In the genomic region with DNA sequence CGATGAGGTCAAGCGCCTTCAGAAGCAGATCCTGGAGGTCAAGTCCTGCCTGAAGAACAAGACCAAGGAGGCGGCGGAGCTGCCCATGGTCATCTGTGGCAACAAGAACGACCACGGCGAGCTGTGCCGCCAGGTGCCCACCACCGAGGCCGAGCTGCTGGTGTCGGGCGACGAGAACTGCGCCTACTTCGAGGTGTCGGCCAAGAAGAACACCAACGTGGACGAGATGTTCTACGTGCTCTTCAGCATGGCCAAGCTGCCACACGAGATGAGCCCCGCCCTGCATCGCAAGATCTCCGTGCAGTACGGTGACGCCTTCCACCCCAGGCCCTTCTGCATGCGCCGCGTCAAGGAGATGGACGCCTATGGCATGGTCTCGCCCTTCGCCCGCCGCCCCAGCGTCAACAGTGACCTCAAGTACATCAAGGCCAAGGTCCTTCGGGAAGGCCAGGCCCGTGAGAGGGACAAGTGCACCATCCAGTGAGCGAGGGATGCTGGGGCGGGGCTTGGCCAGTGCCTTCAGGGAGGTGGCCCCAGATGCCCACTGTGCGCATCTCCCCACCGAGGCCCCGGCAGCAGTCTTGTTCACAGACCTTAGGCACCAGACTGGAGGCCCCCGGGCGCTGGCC, we compare ENCODE assay signal across 9 cellular contexts. TPM values are rescaled to one million over a fixed set of nuclear protein-coding genes. Genes with fewer than 3 reads are reported as not detected.
"Had no signal": no experiment of that assay in that cellular context is flagged by ENCODE, and none has a peak within 500 bp of the region (broad histone marks: within the 10 kb centered on the region; RNA-seq: fewer than 3 reads in every experiment).

No MANE protein-coding gene starts in this region.

- H3K9me3 ChIP-seq: ascending aorta had no signal

- H3K27me3 ChIP-seq: ascending aorta had no signal

- DNase-seq: T1000, WERI-Rb-1 had no signal

- H3K27ac ChIP-seq: ascending aorta, WERI-Rb-1 had no signal

- H3K36me3 ChIP-seq: WERI-Rb-1 had no signal

- H3K4me3 ChIP-seq: ascending aorta had no signal

RNA-seq across cellular contexts. Expression of gene RASD2, which starts 11.0 kb away (rescaled TPM):
- total RNA-seq: activated CD4-positive, alpha-beta memory T cell treated with anti-CD3 and anti-CD28 coated beads, Interleukin-2, amount 10 ng/mL, durations not matched to agents 7 days and 5 days; activated CD4-positive, alpha-beta T cell treated with anti-CD3 and anti-CD28 coated beads, Interleukin-2, amount 10 ng/mL, durations not matched to agents 7 days and 5 days; activated naive CD8-positive, alpha-beta T cell treated with anti-CD3 and anti-CD28 coated beads, Interleukin-2, amount 10 ng/mL, durations not matched to agents 7 days and 5 days; activated T-helper 2 cell treated with anti-CD3 and anti-CD28 coated beads, Interferon-gamma antibody, Interleukin-2, Interleukin-4, amounts not matched to agents 10 μg/mL and 5 μg/mL and 100 μg/mL, durations not matched to agents 14 hours and 24 hours and 36 hours; T-helper 1 cell treated with Interleukin-12 subunit alpha and Interleukin-12 subunit beta and Interleukin-4 antibody, amounts not matched to agents 30 ng/mL and 1 ng/mL, for 36 hours; T-helper 2 cell treated with Interferon-gamma antibody and Interleukin-4, amounts not matched to agents 100 ng/mL and 5 ng/mL, for 36 hours had no signal
